19 cellular contexts compared by ENCODE assay signal in the genomic region with DNA sequence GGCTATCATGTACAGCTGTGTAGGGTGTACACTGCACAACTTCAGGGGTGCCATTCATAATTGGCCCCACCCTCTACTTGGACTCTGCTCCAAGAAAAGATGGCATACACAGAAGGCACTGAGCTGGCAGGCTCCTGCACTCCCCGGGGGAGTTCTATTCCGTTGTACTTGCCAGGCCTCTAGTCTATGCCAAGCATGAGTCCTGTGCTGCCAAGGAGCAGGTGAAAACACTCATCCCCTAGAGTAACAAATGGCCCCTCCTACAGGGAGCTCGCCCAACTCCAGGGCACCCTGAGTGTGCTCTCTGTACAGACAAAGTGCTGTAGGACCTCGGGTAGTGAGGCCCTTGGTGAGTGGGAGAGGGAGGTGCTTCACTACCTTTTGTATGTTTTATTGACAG.
A peak's percentile ranks its signal among the peaks of the same experiment; 100 is the strongest.
DNase-seq lines count a peak whose midpoint lies in the region; ATAC-seq and TF ChIP-seq lines count a peak whose summit lies in the region.
"Had no signal": no experiment of that assay in that cellular context is flagged by ENCODE, and none has a peak within 500 bp of the region (broad histone marks: within the 10 kb centered on the region; RNA-seq: fewer than 3 reads in every experiment).

No MANE protein-coding gene starts in this region.

- no peaks in the 10 kb centered on the region for H3K36me3 Mint-ChIP-seq in osteocyte (ENCODE audit: unreplicated experiment)
- H3K36me3 Mint-ChIP-seq: activated naive CD4-positive, alpha-beta T cell treated with anti-CD3 and anti-CD28 coated beads, Interleukin-2, amount 50 U/mL, for 24 hours; CD4-positive, alpha-beta memory T cell; natural killer cell treated with Interleukin-12 subunit alpha and Interleukin-12 subunit beta and Interleukin-15 and Interleukin-18, amount 100 ng/mL, for 72 hours had no signal

- DNase-seq in NCI-H446 (lab: John Stamatoyannopoulos, UW) (peak; percentile 32 to 69), Panc1 (ENCODE audit: low read depth, low spot score) (no peak), inferior parietal cortex (ENCODE audit: extremely low spot score) (peak; percentile 39), psoas muscle (peak in 1 of 2 donors; percentile 71), GM19240 (ENCODE audit: insufficient read length, low spot score) (no peak), osteocyte (ENCODE audit: extremely low spot score, unreplicated experiment) (no peak)
- DNase-seq: activated CD8-positive, alpha-beta memory T cell treated with anti-CD3 and anti-CD28 coated beads for 24 hours; activated T-cell treated with anti-CD3 and anti-CD28 coated beads, Interleukin-2, amount 50 U/mL, for 4 hours; CD4-positive, alpha-beta memory T cell; GM23248; NCI-H1694 treated with DMSO at 0.1 percent for 48 hours; NCI-H510A treated with DMSO at 0.1 percent for 48 hours; stimulated activated CD4-positive, alpha-beta T cell treated with anti-CD3 and anti-CD28 coated beads, Interleukin-4, amount 100 ng/mL, for 1 hour had no signal

- POLR2A ChIA-PET in Panc1 (lab: Charles Lee) = no interaction called here

- H3K9me3 ChIP-seq in Panc1 (ENCODE audit: control insufficient read depth, insufficient read depth, low read depth, low read length) (no peaks in the 10 kb centered on the region), psoas muscle (no peaks in the 10 kb centered on the region)

- no peak overlapping the region for H3K4me3 Mint-ChIP-seq in osteocyte (ENCODE audit: unreplicated experiment)
- H3K4me3 Mint-ChIP-seq: activated naive CD4-positive, alpha-beta T cell treated with anti-CD3 and anti-CD28 coated beads, Interleukin-2, amount 50 U/mL, for 24 hours; activated T-cell treated with anti-CD3 and anti-CD28 coated beads, Interleukin-2, amount 50 U/mL, for 4 hours; CD4-positive, alpha-beta memory T cell; natural killer cell treated with Interleukin-12 subunit alpha and Interleukin-12 subunit beta and Interleukin-15 and Interleukin-18, amount 100 ng/mL, for 72 hours; stimulated activated naive CD8-positive, alpha-beta T cell treated with anti-CD3 and anti-CD28 coated beads, Interleukin-15, Interleukin-2, amounts not matched to agents 100 ng/mL and 50 ng/mL, for 24 hours had no signal

- BruUV-seq in Panc1 (replicated peaks; lab: Mats Ljungman, UMichigan) = no TSS peak

- intact Hi-C loops in Panc1 (cut with micrococcal nuclease; ENCODE audit: unreplicated experiment) (no loop called here), psoas muscle (cut with DNase I) (no loop called here)

- no peak overlapping the region for H3K4me3 ChIP-seq in Panc1 (ENCODE audit: low read depth in 2 of 2, low read length in 2 of 2)
- no peak overlapping the region for H3K4me3 ChIP-seq in psoas muscle
- H3K4me3 ChIP-seq: GM12878, GM23248, smooth muscle cell had no signal

- in situ Hi-C loops in Panc1 (cut with HindIII; ENCODE audit: low pct_unique_long_range_greater_than_20kb, low sequenced_read_pairs) = no loop called here

- H3K27ac ChIP-seq in Panc1 (ENCODE audit: low read length) = no peak overlapping the region
- H3K27ac ChIP-seq in psoas muscle = peak overlapping the region; percentile 21
- H3K27ac ChIP-seq: GM23248 had no signal

- H3K4me1 ChIP-seq in Panc1 (ENCODE audit: control insufficient read depth, insufficient read depth, low read length) (no peaks in the 10 kb centered on the region), psoas muscle (peaks cover 13% of the 10 kb centered on the region)

- no peaks in the 10 kb centered on the region for H3K36me3 ChIP-seq in Panc1 (ENCODE audit: control insufficient read depth, insufficient read depth, low read length)
- no peaks in the 10 kb centered on the region for H3K36me3 ChIP-seq in psoas muscle (ENCODE audit: insufficient read depth in 1 of 2, low read depth in 1 of 2)

- H3K27me3 Mint-ChIP-seq in osteocyte (ENCODE audit: unreplicated experiment) = peaks cover 16% of the 10 kb centered on the region
- H3K27me3 Mint-ChIP-seq: activated naive CD4-positive, alpha-beta T cell treated with anti-CD3 and anti-CD28 coated beads, Interleukin-2, amount 50 U/mL, for 24 hours; CD4-positive, alpha-beta memory T cell had no signal

- H3K9me3 Mint-ChIP-seq in osteocyte (ENCODE audit: unreplicated experiment) = no peaks in the 10 kb centered on the region
- H3K9me3 Mint-ChIP-seq: activated naive CD4-positive, alpha-beta T cell treated with anti-CD3 and anti-CD28 coated beads, Interleukin-2, amount 50 U/mL, for 24 hours; activated T-cell treated with anti-CD3 and anti-CD28 coated beads, Interleukin-2, amount 50 U/mL, for 4 hours; natural killer cell treated with Interleukin-12 subunit alpha and Interleukin-12 subunit beta and Interleukin-15 and Interleukin-18, amount 100 ng/mL, for 72 hours; stimulated activated naive CD8-positive, alpha-beta T cell treated with anti-CD3 and anti-CD28 coated beads, Interleukin-15, Interleukin-2, amounts not matched to agents 100 ng/mL and 50 ng/mL, for 24 hours had no signal

- H3K27ac Mint-ChIP-seq in osteocyte (ENCODE audit: unreplicated experiment) = no peak overlapping the region
- H3K27ac Mint-ChIP-seq: activated naive CD4-positive, alpha-beta T cell treated with anti-CD3 and anti-CD28 coated beads, Interleukin-2, amount 50 U/mL, for 24 hours; CD4-positive, alpha-beta memory T cell; natural killer cell treated with Interleukin-12 subunit alpha and Interleukin-12 subunit beta and Interleukin-15 and Interleukin-18, amount 100 ng/mL, for 72 hours; stimulated activated naive CD8-positive, alpha-beta T cell treated with anti-CD3 and anti-CD28 coated beads, Interleukin-15, Interleukin-2, amounts not matched to agents 100 ng/mL and 50 ng/mL, for 24 hours had no signal

- TF ChIP-seq CTCF in Panc1 (IDR thresholded peaks at IDR 0.05) = no peak
- no peak for TF ChIP-seq CTCF in psoas muscle (IDR thresholded peaks at IDR 0.05)
- no peak for TF ChIP-seq CTCF in osteocyte (IDR thresholded peaks at IDR 0.05)

- WGBS in psoas muscle, 3 donors = 19 to 23% (median 21%) methylated on average over 4 of the region's 4 CpGs

- no peaks in the 10 kb centered on the region for H3K4me1 Mint-ChIP-seq in osteocyte (ENCODE audit: unreplicated experiment)
- H3K4me1 Mint-ChIP-seq: activated naive CD4-positive, alpha-beta T cell treated with anti-CD3 and anti-CD28 coated beads, Interleukin-2, amount 50 U/mL, for 24 hours; CD4-positive, alpha-beta memory T cell had no signal

- CTCF ChIA-PET in Panc1 (lab: Charles Lee) = no interaction called here

- ATAC-seq in Panc1 (0 out of 2 replicates have a peak, but pooled peaks have one; percentile 20), psoas muscle (peak; percentile 79 to 97 (median 94)), HG02870 (IDR thresholded peaks at IDR 0.05; ENCODE audit: unreplicated experiment) (no peak)
- ATAC-seq: activated T-cell treated with anti-CD3 and anti-CD28 coated beads, Interleukin-2, amount 50 U/mL, for 4 hours; GM12878; natural killer cell treated with Interleukin-12 subunit alpha and Interleukin-12 subunit beta and Interleukin-15 and Interleukin-18, amount 100 ng/mL, for 72 hours had no signal

- H3K27me3 ChIP-seq in Panc1 (ENCODE audit: control insufficient read depth, insufficient read depth, low read length) (peaks cover 6% of the 10 kb centered on the region), psoas muscle (ENCODE audit: insufficient read depth in 3 of 3, low read length in 2 of 3) (no peaks in the 10 kb centered on the region)

Comparison
In these comparisons a context has a peak if more than half of its experiments do, and no peak if none do; other contexts are left out.
1. DNase-seq: peak in NCI-H446 (2 of 2) and inferior parietal cortex (single experiment); none in Panc1 (single experiment), GM19240 (single experiment) and osteocyte (single experiment).